Comparison of ENCODE assay signal across 8 cellular contexts in the genomic region with DNA sequence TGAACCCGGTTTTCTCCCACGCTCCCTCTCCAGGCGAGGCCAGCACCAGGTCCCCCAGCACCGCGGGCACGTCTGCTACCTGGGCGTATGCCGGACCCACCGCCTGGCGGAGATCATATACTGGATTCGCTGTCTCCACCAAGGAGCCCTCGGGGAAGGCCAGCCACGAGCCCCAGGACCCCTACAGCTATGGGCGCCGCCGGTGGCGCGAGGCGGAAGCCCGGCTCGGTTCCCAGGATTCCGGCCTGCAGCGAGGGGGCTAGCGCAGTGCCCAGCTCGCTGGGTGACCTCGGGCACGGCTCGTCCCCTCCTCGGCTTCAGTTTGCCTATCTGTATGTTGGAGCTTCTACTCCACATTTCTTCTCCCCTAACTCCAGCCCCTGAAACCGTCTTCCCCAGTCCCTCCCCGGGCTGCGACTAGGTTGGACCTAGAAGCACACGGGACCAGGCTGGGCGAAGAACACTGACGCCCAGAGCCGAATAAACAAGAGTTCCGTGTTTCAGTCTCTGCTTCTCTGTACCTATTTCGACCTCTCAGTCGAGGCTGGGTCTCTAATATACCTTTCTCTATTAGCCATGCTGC. TPM values are rescaled to one million over a fixed set of nuclear protein-coding genes. Genes with fewer than 3 reads are reported as not detected.
DNase-seq lines count a peak whose midpoint lies in the region; ATAC-seq and TF ChIP-seq lines count a peak whose summit lies in the region.

No MANE protein-coding gene starts in this region.

- TF ChIP-seq CTCF in WTC11 (IDR thresholded peaks at IDR 0.05) (peak; percentile 6; the same call in 1 of the 2 replicates), heart left ventricle (IDR thresholded peaks at IDR 0.05) (peak in 1 of 12 donors; percentile 31)

- WGBS in heart left ventricle, 4 donors: 7 to 15% (median 11%) methylated on average over 26 to 39 of the region's 39 CpGs

- H3K36me3 Mint-ChIP-seq in WTC11: peaks cover 37% of the 10 kb centered on the region

- peak overlapping the region; percentile 93 for H3K4me3 Mint-ChIP-seq in WTC11

- POLR2A ChIA-PET in WTC11 (lab: Charles Lee): interaction anchor here (0.6 to 5.9 kb wide), 10 partner anchors 9 to 77 kb away, joined by 3 to 38 read pairs (median 4); a partner anchor contains a TSS

- H3K9me3 Mint-ChIP-seq in WTC11: peaks cover 3% of the 10 kb centered on the region

- H3K27me3 ChIP-seq in heart left ventricle (peaks cover 0 to 27% (median 0%) of the 10 kb centered on the region in 9 donors), rectal smooth muscle tissue (ENCODE audit: control insufficient read depth, insufficient read depth, low read length) (peaks cover 10% of the 10 kb centered on the region)

- peak; percentile 68 for DNase-seq in DMS53 (lab: John Stamatoyannopoulos, UW)
- DNase-seq in WTC11 (ENCODE audit: low spot score): no peak
- DNase-seq in heart left ventricle: no peak
- no peak for DNase-seq in NCI-H2171 treated with DMSO at 0.1 percent for 48 hours (lab: John Stamatoyannopoulos, UW)
- no peak for DNase-seq in stimulated activated CD4-positive, alpha-beta T cell treated with anti-CD3 and anti-CD28 coated beads, Interleukin-2, amount 100 ng/mL, for 48 hours
- DNase-seq in HT-29 (ENCODE audit: low spot score): no peak
- DNase-seq in NCI-H2196 treated with DMSO at 0.1 percent for 48 hours (lab: John Stamatoyannopoulos, UW; ENCODE audit: unreplicated experiment): no peak

- H3K27ac ChIP-seq in heart left ventricle (peak overlapping the region; percentile 20 to 85 (median 64)), rectal smooth muscle tissue (ENCODE audit: low read depth, low read length) (no peak overlapping the region)

- no peak for TF ChIP-seq POLR2A in heart left ventricle (IDR thresholded peaks at IDR 0.05)

- H3K9me3 ChIP-seq in heart left ventricle: no peaks in the 10 kb centered on the region

- H3K4me3 ChIP-seq in heart left ventricle: peak overlapping the region; percentile 25 to 71 (median 58)
- peak overlapping the region; percentile 46 for H3K4me3 ChIP-seq in rectal smooth muscle tissue (ENCODE audit: low read length)

- intact Hi-C loops in heart left ventricle (cut with DNase I): loop anchor here in 1 of 10 donors (5.0 kb wide), 1 partner anchor 72 kb away; a partner anchor contains a TSS

- peaks cover 43% of the 10 kb centered on the region for H3K4me1 Mint-ChIP-seq in WTC11

- ATAC-seq in WTC11: peak; percentile 0
- peak in 3 of 4 donors; percentile 3 to 6 (median 5) for ATAC-seq in heart left ventricle

- peak overlapping the region; percentile 96 for H3K27ac Mint-ChIP-seq in WTC11

- CTCF ChIA-PET in WTC11 (lab: Charles Lee): interaction anchor here (1.0 to 3.8 kb wide), 12 partner anchors 9 to 123 kb away, joined by 3 to 19 read pairs (median 6); a partner anchor contains a TSS

- H3K4me1 ChIP-seq in heart left ventricle (peaks cover 0 to 56% (median 32%) of the 10 kb centered on the region in 12 donors), rectal smooth muscle tissue (ENCODE audit: control insufficient read depth, insufficient read depth, low read length) (peaks cover 7% of the 10 kb centered on the region)

- no peak overlapping the region for H3K9ac ChIP-seq in rectal smooth muscle tissue (ENCODE audit: low read length)

- H3K36me3 ChIP-seq in heart left ventricle: peaks cover 0 to 22% (median 19%) of the 10 kb centered on the region in 9 donors
- peaks cover 3% of the 10 kb centered on the region for H3K36me3 ChIP-seq in rectal smooth muscle tissue (ENCODE audit: control insufficient read depth, insufficient read depth, low read length)

- no peaks in the 10 kb centered on the region for H3K27me3 Mint-ChIP-seq in WTC11 (ENCODE audit: low read depth)

TF ChIP-seq in WTC11, 78 proteins besides CTCF, POLR2A, EP300 and RAD21:
- TF ChIP-seq, protein P1, sequence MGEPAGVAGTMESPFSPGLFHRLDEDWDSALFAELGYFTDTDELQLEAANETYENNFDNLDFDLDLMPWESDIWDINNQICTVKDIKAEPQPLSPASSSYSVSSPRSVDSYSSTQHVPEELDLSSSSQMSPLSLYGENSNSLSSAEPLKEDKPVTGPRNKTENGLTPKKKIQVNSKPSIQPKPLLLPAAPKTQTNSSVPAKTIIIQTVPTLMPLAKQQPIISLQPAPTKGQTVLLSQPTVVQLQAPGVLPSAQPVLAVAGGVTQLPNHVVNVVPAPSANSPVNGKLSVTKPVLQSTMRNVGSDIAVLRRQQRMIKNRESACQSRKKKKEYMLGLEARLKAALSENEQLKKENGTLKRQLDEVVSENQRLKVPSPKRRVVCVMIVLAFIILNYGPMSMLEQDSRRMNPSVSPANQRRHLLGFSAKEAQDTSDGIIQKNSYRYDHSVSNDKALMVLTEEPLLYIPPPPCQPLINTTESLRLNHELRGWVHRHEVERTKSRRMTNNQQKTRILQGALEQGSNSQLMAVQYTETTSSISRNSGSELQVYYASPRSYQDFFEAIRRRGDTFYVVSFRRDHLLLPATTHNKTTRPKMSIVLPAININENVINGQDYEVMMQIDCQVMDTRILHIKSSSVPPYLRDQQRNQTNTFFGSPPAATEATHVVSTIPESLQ (CRISPR knock-in tag; IDR thresholded peaks at IDR 0.05): no peak
- TF ChIP-seq, protein P2, sequence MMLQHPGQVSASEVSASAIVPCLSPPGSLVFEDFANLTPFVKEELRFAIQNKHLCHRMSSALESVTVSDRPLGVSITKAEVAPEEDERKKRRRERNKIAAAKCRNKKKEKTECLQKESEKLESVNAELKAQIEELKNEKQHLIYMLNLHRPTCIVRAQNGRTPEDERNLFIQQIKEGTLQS (CRISPR knock-in tag; conservative IDR thresholded peaks at IDR 0.05): no peak
- TF ChIP-seq KAT7 (CRISPR knock-in tag; IDR thresholded peaks at IDR 0.05; ENCODE audit: borderline replicate concordance): 0 out of 2 replicates have a peak, but pooled peaks have one; percentile 61
- TF ChIP-seq RELA (CRISPR knock-in tag; IDR thresholded peaks at IDR 0.05; ENCODE audit: borderline replicate concordance): peak; percentile 7; the same call in 1 of the 2 replicates
- TF ChIP-seq TP53 (CRISPR knock-in tag; IDR thresholded peaks at IDR 0.05): peak; percentile 37; the same call in 1 of the 2 replicates

RNA-seq across cellular contexts. Expression of a gene that starts 0.8 kb away (rescaled TPM):
- 74.6 to 89.5 TPM (median 85.4 TPM) in 3 replicates for total RNA-seq in WTC11 (2021)
- total RNA-seq in heart left ventricle: 1 to 10 TPM in 8 of 9 donors, under 1 TPM in 1; 1.00 to 6.0 (median 2.2) TPM
- 1 to 10 TPM; 3.0 to 3.1 TPM for polyA plus RNA-seq in heart left ventricle
- total RNA-seq in HT-29 (2014; rRNA removed; shearing (Covaris generic)): 0.47 and 1.4 TPM in 2 replicates

RNA-seq across cellular contexts. Expression of a gene that starts 0.8 kb away (rescaled TPM):
- total RNA-seq in WTC11 (2021) (5.9 to 6.7 TPM (median 6.2 TPM) in 3 replicates), heart left ventricle (1 to 10 TPM in 1 of 9 donors, under 1 TPM in 7, not detected in 1; 0.14 to 1.6 (median 0.48) TPM)
- under 1 TPM; 0.58 to 0.76 TPM for polyA plus RNA-seq in heart left ventricle
- 9.2 and 10.0 TPM in 2 replicates for total RNA-seq in HT-29 (2014; rRNA removed; shearing (Covaris generic))

RNA-seq across cellular contexts. Expression of a gene that starts 13.1 kb away (rescaled TPM):
- total RNA-seq in WTC11 (2021) (500 to 527 TPM (median 518 TPM) in 3 replicates), heart left ventricle (100 to 1,000 TPM; 106 to 170 (median 124) TPM)
- polyA plus RNA-seq in heart left ventricle: 100 to 1,000 TPM; 113 to 283 TPM
- 922 and 995 TPM in 2 replicates for total RNA-seq in HT-29 (2014; rRNA removed; shearing (Covaris generic))

RNA-seq across cellular contexts. Expression of a gene that starts 24.4 kb away (rescaled TPM):
- 139 to 146 TPM (median 140 TPM) in 3 replicates for total RNA-seq in WTC11 (2021)
- 10 to 100 TPM in 5 of 9 donors, 1 to 10 TPM in 4; 5.9 to 15.9 (median 10.0) TPM for total RNA-seq in heart left ventricle
- polyA plus RNA-seq in heart left ventricle: 10 to 100 TPM; 14.2 to 18.6 TPM
- total RNA-seq in HT-29 (2014; rRNA removed; shearing (Covaris generic)): 78.2 and 100 TPM in 2 replicates

RNA-seq across cellular contexts. Expression of a gene that starts 24.5 kb away (rescaled TPM):
- 149 to 165 TPM (median 154 TPM) in 3 replicates for total RNA-seq in WTC11 (2021)
- 10 to 100 TPM; 23.1 to 55.7 (median 30.5) TPM for total RNA-seq in heart left ventricle
- polyA plus RNA-seq in heart left ventricle: 10 to 100 TPM; 35.1 to 68.0 TPM
- 380 and 432 TPM in 2 replicates for total RNA-seq in HT-29 (2014; rRNA removed; shearing (Covaris generic))

Comparison
In these comparisons a context has a peak if more than half of its experiments do, and no peak if none do; other contexts are left out.
1. RNA of a gene that starts 0.8 kb away (total RNA-seq): 74.6 to 89.5 TPM in WTC11; 1.00 to 6.0 TPM in heart left ventricle and 0.47 to 1.4 TPM in HT-29; every median in the first group is over 10 times any median in the second.